In genomic region chr6:32244946-32245398, GRCh38 we compare ENCODE assay signal across 1 cellular context.
TF ChIP-seq lines count a peak whose summit lies in the region.

No MANE protein-coding gene starts in this region.

TF ChIP-seq in GM12878, 131 proteins besides CTCF, POLR2A, EP300 and RAD21 (continued from another document):
- TF ChIP-seq PRDM15 (CRISPR knock-in tag; IDR thresholded peaks at IDR 0.05) (no peak), SMC3 (IDR thresholded peaks at IDR 0.05; ENCODE audit: borderline replicate concordance, low read length) (peak; percentile 78; the same call in 1 of the 2 replicates), TCF12 (IDR thresholded peaks at IDR 0.05; ENCODE audit: low read depth, low read length) (peak; percentile 27; the same call in 1 of the 2 replicates), GATAD2B (conservative IDR thresholded peaks at IDR 0.05; ENCODE audit: low read depth) (0 out of 2 replicates have a peak, but pooled peaks have one; percentile 43), EED (IDR thresholded peaks at IDR 0.05; ENCODE audit: low read depth) (peak; percentile 59; the same call in 1 of the 2 replicates), ETV6 (conservative IDR thresholded peaks at IDR 0.05 in 1 of 2, IDR thresholded peaks at IDR 0.05 in 1 of 2; ENCODE audit: borderline replicate concordance in 1 of 2, low read depth in 1 of 2) (peak in 1 of 2 experiments; percentile 39; a peak in 1 of 4 replicates), SP1 (IDR thresholded peaks at IDR 0.05; ENCODE audit: low read depth, low read length) (no peak), MAX (IDR thresholded peaks at IDR 0.05; ENCODE audit: low read depth, low read length) (peak; percentile 55; the same call in 1 of the 2 replicates), IKZF1 (conservative IDR thresholded peaks at IDR 0.05) (peak; percentile 75), CUX1 (IDR thresholded peaks at IDR 0.05; ENCODE audit: insufficient replicate concordance, low read depth, low read length) (no peak), TARDBP (IDR thresholded peaks at IDR 0.05; ENCODE audit: borderline replicate concordance) (no peak)
